In the genomic region with DNA sequence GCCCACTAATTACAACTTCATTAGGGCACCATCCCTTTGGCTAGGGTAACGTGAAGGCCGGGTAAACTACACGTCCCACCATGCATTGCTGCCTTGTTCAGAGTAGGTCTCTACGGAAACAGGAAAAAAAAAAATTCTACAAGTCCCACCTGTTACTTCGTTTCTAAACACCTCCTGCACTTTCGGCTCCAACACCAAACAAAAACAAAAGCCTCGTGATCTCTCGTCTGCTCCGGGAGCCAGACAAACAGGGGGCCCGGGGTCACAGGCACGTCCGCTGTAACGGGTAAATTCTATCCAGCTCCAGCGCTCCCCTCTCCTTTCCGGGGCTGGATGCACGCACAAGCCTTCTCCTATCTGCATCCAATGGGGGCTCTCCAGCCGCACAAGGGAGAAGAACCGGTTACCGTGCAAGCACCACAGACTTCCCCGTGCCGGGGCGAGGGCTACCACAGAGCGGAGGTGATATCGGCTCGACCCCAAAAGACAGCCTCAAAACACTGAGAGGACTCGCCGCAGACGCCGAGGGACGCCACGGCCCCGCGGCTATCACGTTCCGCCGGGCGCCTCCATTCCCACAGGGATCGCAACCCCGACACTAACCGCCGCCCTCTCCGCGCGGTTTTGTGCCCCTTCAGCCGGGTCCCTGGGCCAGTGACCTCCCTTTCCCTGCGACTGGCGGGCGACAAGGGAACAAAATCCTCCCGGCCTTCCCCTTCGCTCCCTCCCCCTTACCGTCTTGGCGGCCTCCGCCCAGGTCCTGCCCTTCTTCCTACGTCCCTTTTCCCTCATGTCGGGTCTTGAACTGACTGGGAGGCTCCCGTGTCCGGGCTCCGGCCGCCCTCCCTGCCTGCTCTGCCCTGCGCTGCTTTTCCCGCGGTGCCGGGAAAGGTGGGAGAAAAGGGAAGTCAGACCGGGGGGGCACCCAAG, we compare ENCODE assay signal across 1 cellular context.
A peak's percentile ranks its signal among the peaks of the same experiment; 100 is the strongest.
TF ChIP-seq lines count a peak whose summit lies in the region.

No MANE protein-coding gene starts in this region.

TF ChIP-seq in K562, 482 proteins besides CTCF, POLR2A, EP300 and RAD21 (continued from another document and continues in another):
- TF ChIP-seq, protein P1, sequence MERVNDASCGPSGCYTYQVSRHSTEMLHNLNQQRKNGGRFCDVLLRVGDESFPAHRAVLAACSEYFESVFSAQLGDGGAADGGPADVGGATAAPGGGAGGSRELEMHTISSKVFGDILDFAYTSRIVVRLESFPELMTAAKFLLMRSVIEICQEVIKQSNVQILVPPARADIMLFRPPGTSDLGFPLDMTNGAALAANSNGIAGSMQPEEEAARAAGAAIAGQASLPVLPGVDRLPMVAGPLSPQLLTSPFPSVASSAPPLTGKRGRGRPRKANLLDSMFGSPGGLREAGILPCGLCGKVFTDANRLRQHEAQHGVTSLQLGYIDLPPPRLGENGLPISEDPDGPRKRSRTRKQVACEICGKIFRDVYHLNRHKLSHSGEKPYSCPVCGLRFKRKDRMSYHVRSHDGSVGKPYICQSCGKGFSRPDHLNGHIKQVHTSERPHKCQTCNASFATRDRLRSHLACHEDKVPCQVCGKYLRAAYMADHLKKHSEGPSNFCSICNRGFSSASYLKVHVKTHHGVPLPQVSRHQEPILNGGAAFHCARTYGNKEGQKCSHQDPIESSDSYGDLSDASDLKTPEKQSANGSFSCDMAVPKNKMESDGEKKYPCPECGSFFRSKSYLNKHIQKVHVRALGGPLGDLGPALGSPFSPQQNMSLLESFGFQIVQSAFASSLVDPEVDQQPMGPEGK (CRISPR knock-in tag; IDR thresholded peaks at IDR 0.05; ENCODE audit: borderline replicate concordance) = no peak
- TF ChIP-seq ZKSCAN3 (CRISPR knock-in tag; IDR thresholded peaks at IDR 0.05) (no peak), HNRNPUL1 (IDR thresholded peaks at IDR 0.05; ENCODE audit: low read length) (no peak), MYBL2 (IDR thresholded peaks at IDR 0.05; ENCODE audit: low read depth) (no peak), MYBL2 (CRISPR knock-in tag; IDR thresholded peaks at IDR 0.05; ENCODE audit: borderline replicate concordance) (no peak), POLR2AphosphoS2 (IDR thresholded peaks at IDR 0.05; ENCODE audit: low read length) (no peak), FIP1L1 (IDR thresholded peaks at IDR 0.05; ENCODE audit: low read depth, low read length, poor library complexity, severe bottlenecking) (peak; percentile 75), SMAD2 (IDR thresholded peaks at IDR 0.05; ENCODE audit: low read depth, low read length) (no peak), NONO (IDR thresholded peaks at IDR 0.05; ENCODE audit: low read depth in 2 of 2, low read length in 1 of 2) (0 out of 4 replicates have a peak, but pooled peaks of 1 of the 2 experiments have one; percentile 39), IFI16 (CRISPR knock-in tag; IDR thresholded peaks at IDR 0.05) (no peak), SREBF1 (IDR thresholded peaks at IDR 0.05; ENCODE audit: borderline replicate concordance, low read depth, low read length) (no peak), NUFIP1 (IDR thresholded peaks at IDR 0.05; ENCODE audit: partially characterized antibody) (no peak), ILF3 (IDR thresholded peaks at IDR 0.05; ENCODE audit: borderline replicate concordance) (no peak), TBP (optimal IDR thresholded peaks at IDR 0.05; ENCODE audit: low read depth, low read length) (peak; percentile 28), RBM39 (optimal IDR thresholded peaks at IDR 0.05; ENCODE audit: low read depth, low read length) (no peak), L3MBTL2 (IDR thresholded peaks at IDR 0.05) (peak; percentile 38; the same call in 1 of the 2 replicates), LCOR (CRISPR knock-in tag; IDR thresholded peaks at IDR 0.05) (no peak), DDX20 (tag; IDR thresholded peaks at IDR 0.05; ENCODE audit: low read depth) (no peak), STAG1 (CRISPR knock-in tag; IDR thresholded peaks at IDR 0.05; ENCODE audit: borderline replicate concordance) (0 out of 2 replicates have a peak, but pooled peaks have one; percentile 33), ETV1 (tag; conservative IDR thresholded peaks at IDR 0.05; ENCODE audit: low read depth) (peak; percentile 22; the same call in 1 of the 2 replicates), NFIC (IDR thresholded peaks at IDR 0.05) (no peak), KDM4B (IDR thresholded peaks at IDR 0.05; ENCODE audit: borderline replicate concordance in 2 of 2, low read depth in 1 of 2) (no peak), TRIM24 (IDR thresholded peaks at IDR 0.05) (no peak), OTX1 (CRISPR knock-in tag; IDR thresholded peaks at IDR 0.05) (no peak), ZNF785 (CRISPR knock-in tag; IDR thresholded peaks at IDR 0.05) (no peak), SMAD3 (CRISPR knock-in tag; conservative IDR thresholded peaks at IDR 0.05) (0 out of 2 replicates have a peak, but pooled peaks have one; percentile 42), HNRNPH1 (optimal IDR thresholded peaks at IDR 0.05; ENCODE audit: low read depth, low read length) (no peak), HDAC3 (IDR thresholded peaks at IDR 0.05; ENCODE audit: borderline replicate concordance, partially characterized antibody) (no peak), PCBP2 (IDR thresholded peaks at IDR 0.05; ENCODE audit: low read depth, low read length, poor library complexity, severe bottlenecking) (no peak), CTBP1 (IDR thresholded peaks at IDR 0.05; ENCODE audit: borderline replicate concordance) (no peak; the same call in 1 of the 2 replicates), ZFP1 (CRISPR knock-in tag; IDR thresholded peaks at IDR 0.05) (no peak), PCBP1 (IDR thresholded peaks at IDR 0.05; ENCODE audit: low read depth, low read length, poor library complexity, severe bottlenecking) (no peak), FOSL1 (tag; conservative IDR thresholded peaks at IDR 0.05) (peak; percentile 42; the same call in 1 of the 2 replicates), TCF7L2 (IDR thresholded peaks at IDR 0.05; ENCODE audit: low read depth, low read length) (no peak), MAFK (IDR thresholded peaks at IDR 0.05; ENCODE audit: low read length) (no peak), ZNF232 (CRISPR knock-in tag; IDR thresholded peaks at IDR 0.05) (no peak)
- TF ChIP-seq, protein P2, sequence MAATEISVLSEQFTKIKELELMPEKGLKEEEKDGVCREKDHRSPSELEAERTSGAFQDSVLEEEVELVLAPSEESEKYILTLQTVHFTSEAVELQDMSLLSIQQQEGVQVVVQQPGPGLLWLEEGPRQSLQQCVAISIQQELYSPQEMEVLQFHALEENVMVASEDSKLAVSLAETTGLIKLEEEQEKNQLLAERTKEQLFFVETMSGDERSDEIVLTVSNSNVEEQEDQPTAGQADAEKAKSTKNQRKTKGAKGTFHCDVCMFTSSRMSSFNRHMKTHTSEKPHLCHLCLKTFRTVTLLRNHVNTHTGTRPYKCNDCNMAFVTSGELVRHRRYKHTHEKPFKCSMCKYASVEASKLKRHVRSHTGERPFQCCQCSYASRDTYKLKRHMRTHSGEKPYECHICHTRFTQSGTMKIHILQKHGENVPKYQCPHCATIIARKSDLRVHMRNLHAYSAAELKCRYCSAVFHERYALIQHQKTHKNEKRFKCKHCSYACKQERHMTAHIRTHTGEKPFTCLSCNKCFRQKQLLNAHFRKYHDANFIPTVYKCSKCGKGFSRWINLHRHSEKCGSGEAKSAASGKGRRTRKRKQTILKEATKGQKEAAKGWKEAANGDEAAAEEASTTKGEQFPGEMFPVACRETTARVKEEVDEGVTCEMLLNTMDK (IDR thresholded peaks at IDR 0.05; ENCODE audit: borderline replicate concordance, insufficient read depth, low read depth, low read length, poor library complexity, severe bottlenecking) = no peak
- TF ChIP-seq, protein P3, sequence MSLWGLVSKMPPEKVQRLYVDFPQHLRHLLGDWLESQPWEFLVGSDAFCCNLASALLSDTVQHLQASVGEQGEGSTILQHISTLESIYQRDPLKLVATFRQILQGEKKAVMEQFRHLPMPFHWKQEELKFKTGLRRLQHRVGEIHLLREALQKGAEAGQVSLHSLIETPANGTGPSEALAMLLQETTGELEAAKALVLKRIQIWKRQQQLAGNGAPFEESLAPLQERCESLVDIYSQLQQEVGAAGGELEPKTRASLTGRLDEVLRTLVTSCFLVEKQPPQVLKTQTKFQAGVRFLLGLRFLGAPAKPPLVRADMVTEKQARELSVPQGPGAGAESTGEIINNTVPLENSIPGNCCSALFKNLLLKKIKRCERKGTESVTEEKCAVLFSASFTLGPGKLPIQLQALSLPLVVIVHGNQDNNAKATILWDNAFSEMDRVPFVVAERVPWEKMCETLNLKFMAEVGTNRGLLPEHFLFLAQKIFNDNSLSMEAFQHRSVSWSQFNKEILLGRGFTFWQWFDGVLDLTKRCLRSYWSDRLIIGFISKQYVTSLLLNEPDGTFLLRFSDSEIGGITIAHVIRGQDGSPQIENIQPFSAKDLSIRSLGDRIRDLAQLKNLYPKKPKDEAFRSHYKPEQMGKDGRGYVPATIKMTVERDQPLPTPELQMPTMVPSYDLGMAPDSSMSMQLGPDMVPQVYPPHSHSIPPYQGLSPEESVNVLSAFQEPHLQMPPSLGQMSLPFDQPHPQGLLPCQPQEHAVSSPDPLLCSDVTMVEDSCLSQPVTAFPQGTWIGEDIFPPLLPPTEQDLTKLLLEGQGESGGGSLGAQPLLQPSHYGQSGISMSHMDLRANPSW (CRISPR knock-in tag; IDR thresholded peaks at IDR 0.05) = 0 out of 2 replicates have a peak, but pooled peaks have one; percentile 41
- TF ChIP-seq, protein P4, sequence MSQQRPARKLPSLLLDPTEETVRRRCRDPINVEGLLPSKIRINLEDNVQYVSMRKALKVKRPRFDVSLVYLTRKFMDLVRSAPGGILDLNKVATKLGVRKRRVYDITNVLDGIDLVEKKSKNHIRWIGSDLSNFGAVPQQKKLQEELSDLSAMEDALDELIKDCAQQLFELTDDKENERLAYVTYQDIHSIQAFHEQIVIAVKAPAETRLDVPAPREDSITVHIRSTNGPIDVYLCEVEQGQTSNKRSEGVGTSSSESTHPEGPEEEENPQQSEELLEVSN (IDR thresholded peaks at IDR 0.05; ENCODE audit: borderline replicate concordance in 1 of 2, extremely low read depth in 1 of 2, insufficient read depth in 1 of 2, insufficient read length in 1 of 2, low read depth in 1 of 2, low read length in 1 of 2, poor library complexity in 1 of 2, severe bottlenecking in 1 of 2) = no peak
- TF ChIP-seq, protein P5, sequence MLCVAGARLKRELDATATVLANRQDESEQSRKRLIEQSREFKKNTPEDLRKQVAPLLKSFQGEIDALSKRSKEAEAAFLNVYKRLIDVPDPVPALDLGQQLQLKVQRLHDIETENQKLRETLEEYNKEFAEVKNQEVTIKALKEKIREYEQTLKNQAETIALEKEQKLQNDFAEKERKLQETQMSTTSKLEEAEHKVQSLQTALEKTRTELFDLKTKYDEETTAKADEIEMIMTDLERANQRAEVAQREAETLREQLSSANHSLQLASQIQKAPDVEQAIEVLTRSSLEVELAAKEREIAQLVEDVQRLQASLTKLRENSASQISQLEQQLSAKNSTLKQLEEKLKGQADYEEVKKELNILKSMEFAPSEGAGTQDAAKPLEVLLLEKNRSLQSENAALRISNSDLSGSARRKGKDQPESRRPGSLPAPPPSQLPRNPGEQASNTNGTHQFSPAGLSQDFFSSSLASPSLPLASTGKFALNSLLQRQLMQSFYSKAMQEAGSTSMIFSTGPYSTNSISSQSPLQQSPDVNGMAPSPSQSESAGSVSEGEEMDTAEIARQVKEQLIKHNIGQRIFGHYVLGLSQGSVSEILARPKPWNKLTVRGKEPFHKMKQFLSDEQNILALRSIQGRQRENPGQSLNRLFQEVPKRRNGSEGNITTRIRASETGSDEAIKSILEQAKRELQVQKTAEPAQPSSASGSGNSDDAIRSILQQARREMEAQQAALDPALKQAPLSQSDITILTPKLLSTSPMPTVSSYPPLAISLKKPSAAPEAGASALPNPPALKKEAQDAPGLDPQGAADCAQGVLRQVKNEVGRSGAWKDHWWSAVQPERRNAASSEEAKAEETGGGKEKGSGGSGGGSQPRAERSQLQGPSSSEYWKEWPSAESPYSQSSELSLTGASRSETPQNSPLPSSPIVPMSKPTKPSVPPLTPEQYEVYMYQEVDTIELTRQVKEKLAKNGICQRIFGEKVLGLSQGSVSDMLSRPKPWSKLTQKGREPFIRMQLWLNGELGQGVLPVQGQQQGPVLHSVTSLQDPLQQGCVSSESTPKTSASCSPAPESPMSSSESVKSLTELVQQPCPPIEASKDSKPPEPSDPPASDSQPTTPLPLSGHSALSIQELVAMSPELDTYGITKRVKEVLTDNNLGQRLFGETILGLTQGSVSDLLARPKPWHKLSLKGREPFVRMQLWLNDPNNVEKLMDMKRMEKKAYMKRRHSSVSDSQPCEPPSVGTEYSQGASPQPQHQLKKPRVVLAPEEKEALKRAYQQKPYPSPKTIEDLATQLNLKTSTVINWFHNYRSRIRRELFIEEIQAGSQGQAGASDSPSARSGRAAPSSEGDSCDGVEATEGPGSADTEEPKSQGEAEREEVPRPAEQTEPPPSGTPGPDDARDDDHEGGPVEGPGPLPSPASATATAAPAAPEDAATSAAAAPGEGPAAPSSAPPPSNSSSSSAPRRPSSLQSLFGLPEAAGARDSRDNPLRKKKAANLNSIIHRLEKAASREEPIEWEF (CRISPR knock-in tag; IDR thresholded peaks at IDR 0.05) = no peak
- TF ChIP-seq, protein P6, sequence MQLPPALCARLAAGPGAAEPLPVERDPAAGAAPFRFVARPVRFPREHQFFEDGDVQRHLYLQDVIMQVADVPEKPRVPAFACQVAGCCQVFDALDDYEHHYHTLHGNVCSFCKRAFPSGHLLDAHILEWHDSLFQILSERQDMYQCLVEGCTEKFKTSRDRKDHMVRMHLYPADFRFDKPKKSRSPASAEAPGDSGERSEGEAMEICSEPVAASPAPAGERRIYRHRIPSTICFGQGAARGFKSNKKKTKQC (CRISPR knock-in tag; IDR thresholded peaks at IDR 0.05) = peak; percentile 67; the same call in 1 of the 2 replicates
- TF ChIP-seq, protein P7, sequence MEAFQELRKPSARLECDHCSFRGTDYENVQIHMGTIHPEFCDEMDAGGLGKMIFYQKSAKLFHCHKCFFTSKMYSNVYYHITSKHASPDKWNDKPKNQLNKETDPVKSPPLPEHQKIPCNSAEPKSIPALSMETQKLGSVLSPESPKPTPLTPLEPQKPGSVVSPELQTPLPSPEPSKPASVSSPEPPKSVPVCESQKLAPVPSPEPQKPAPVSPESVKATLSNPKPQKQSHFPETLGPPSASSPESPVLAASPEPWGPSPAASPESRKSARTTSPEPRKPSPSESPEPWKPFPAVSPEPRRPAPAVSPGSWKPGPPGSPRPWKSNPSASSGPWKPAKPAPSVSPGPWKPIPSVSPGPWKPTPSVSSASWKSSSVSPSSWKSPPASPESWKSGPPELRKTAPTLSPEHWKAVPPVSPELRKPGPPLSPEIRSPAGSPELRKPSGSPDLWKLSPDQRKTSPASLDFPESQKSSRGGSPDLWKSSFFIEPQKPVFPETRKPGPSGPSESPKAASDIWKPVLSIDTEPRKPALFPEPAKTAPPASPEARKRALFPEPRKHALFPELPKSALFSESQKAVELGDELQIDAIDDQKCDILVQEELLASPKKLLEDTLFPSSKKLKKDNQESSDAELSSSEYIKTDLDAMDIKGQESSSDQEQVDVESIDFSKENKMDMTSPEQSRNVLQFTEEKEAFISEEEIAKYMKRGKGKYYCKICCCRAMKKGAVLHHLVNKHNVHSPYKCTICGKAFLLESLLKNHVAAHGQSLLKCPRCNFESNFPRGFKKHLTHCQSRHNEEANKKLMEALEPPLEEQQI (IDR thresholded peaks at IDR 0.05) = no peak
- TF ChIP-seq, protein P8, sequence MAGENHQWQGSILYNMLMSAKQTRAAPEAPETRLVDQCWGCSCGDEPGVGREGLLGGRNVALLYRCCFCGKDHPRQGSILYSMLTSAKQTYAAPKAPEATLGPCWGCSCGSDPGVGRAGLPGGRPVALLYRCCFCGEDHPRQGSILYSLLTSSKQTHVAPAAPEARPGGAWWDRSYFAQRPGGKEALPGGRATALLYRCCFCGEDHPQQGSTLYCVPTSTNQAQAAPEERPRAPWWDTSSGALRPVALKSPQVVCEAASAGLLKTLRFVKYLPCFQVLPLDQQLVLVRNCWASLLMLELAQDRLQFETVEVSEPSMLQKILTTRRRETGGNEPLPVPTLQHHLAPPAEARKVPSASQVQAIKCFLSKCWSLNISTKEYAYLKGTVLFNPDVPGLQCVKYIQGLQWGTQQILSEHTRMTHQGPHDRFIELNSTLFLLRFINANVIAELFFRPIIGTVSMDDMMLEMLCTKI (IDR thresholded peaks at IDR 0.05; ENCODE audit: partially characterized antibody) = no peak
